In genomic region chr11:108662700-108663099, GRCh38 we compare ENCODE assay signal across 17 cellular contexts. TPM values are rescaled to one million over a fixed set of nuclear protein-coding genes. Genes with fewer than 3 reads are reported as not detected.
DNase-seq lines count a peak whose midpoint lies in the region; ATAC-seq, FAIRE-seq and TF ChIP-seq lines count a peak whose summit lies in the region.
"Had no signal": no experiment of that assay in that cellular context is flagged by ENCODE, and none has a peak within 500 bp of the region (broad histone marks: within the 10 kb centered on the region; RNA-seq: fewer than 3 reads in every experiment).

No MANE protein-coding gene starts in this region.

- H3K9me1 ChIP-seq in K562 (ENCODE audit: control insufficient read depth, insufficient read depth, low read length): no peaks in the 10 kb centered on the region

- no TSS peak for BruUV-seq in K562 (replicated peaks; lab: Mats Ljungman, UMichigan)

- H3K4me2 ChIP-seq in K562 (ENCODE audit: insufficient read depth, low read length): no peak overlapping the region

- H4K20me1 ChIP-seq in K562 (replicated peaks; ENCODE audit: control insufficient read depth, insufficient read depth, low read length): no peaks in the 10 kb centered on the region

- DNase-seq in K562 (ENCODE audit: extremely low read depth in 1 of 4, low spot score in 3 of 4): no peak
- no peak for DNase-seq in WERI-Rb-1
- no peak for DNase-seq in central memory CD4-positive, alpha-beta T cell
- DNase-seq in NCI-H226: no peak
- DNase-seq in stimulated activated naive CD4-positive, alpha-beta T cell treated with Interleukin-2 at 50 U/mL for 16 hours (lab: John Stamatoyannopoulos, UW): no peak
- DNase-seq: activated CD4-positive, alpha-beta T cell treated with anti-CD3 and anti-CD28 coated beads for 1 hour; activated CD8-positive, alpha-beta memory T cell treated with anti-CD3 and anti-CD28 coated beads, Interleukin-2, amount 10 ng/mL, durations not matched to agents 7 days and 5 days; naive thymus-derived CD4-positive, alpha-beta T cell; NCI-H69 had no signal

- FAIRE-seq in K562 (lab: Jason Lieb, UNC): no peak
- FAIRE-seq: endothelial cell of umbilical vein, islet of Langerhans had no signal

- intact Hi-C loops in K562 (cut with micrococcal nuclease): no loop called here

- TF ChIP-seq CTCF in K562 (IDR thresholded peaks at IDR 0.05 in 2 of 3, conservative IDR thresholded peaks at IDR 0.05 in 1 of 3; ENCODE audit: insufficient read depth in 2 of 3, low read depth in 1 of 3, low read length in 3 of 3) (no peak), WERI-Rb-1 (IDR thresholded peaks at IDR 0.05; ENCODE audit: low read depth, low read length) (no peak)

- POLR2A ChIA-PET in K562 (lab: Yijun Ruan, JAX): interaction anchor here (0.6 kb wide), 1 partner anchor 418 kb away, joined by 3 read pairs; no protein-coding TSS in a partner anchor

- no peak for TF ChIP-seq RAD21 in K562 (CRISPR knock-in tag; conservative IDR thresholded peaks at IDR 0.05 in 1 of 2, IDR thresholded peaks at IDR 0.05 in 1 of 2)

- H3K9ac ChIP-seq in K562 (ENCODE audit: insufficient read depth in 1 of 2, low read depth in 2 of 2, low read length in 2 of 2): no peak overlapping the region
- H3K9ac ChIP-seq: parathyroid adenoma had no signal

- ATAC-seq in GM18861 (IDR thresholded peaks at IDR 0.05; ENCODE audit: unreplicated experiment): peak; percentile 29
- peak; percentile 40 for ATAC-seq in GM21447 (IDR thresholded peaks at IDR 0.05; ENCODE audit: unreplicated experiment)
- ATAC-seq in HG03095 (IDR thresholded peaks at IDR 0.05; ENCODE audit: unreplicated experiment): peak; percentile 31
- no peak for ATAC-seq in K562
- ATAC-seq: activated CD8-positive, alpha-beta memory T cell treated with anti-CD3 and anti-CD28 coated beads, Interleukin-2, amount 10 ng/mL, durations not matched to agents 7 days and 5 days; naive thymus-derived CD4-positive, alpha-beta T cell had no signal

- WGBS in K562 (ENCODE audit: insufficient coverage, low coverage, missing lambda C conversion rate): 78% methylated on average over 4 of the region's 4 CpGs

- CTCF ChIA-PET in K562 (lab: Yijun Ruan, JAX; ENCODE audit: low intra/inter-chr PET ratio): no interaction called here

- peak overlapping the region; percentile 100 for H2AFZ ChIP-seq in K562 (ENCODE audit: low read depth, low read length)
- H2AFZ ChIP-seq: parathyroid adenoma had no signal

- H3K27ac ChIP-seq in K562 (ENCODE audit: extremely low read depth, low read depth, low read length) (no peak overlapping the region), WERI-Rb-1 (no peak overlapping the region)
- H3K27ac ChIP-seq: parathyroid adenoma, SJSA1 had no signal

- TF ChIP-seq POLR2A in K562 (conservative IDR thresholded peaks at IDR 0.05): no peak

- peaks cover 31% of the 10 kb centered on the region for H3K79me2 ChIP-seq in K562 (ENCODE audit: control insufficient read depth, insufficient read depth, low read length)

- H3K9me3 ChIP-seq in K562 (replicated peaks; ENCODE audit: control insufficient read depth, insufficient read depth, low read depth, low read length) (no peaks in the 10 kb centered on the region), WERI-Rb-1 (ENCODE audit: severe bottlenecking) (no peaks in the 10 kb centered on the region)
- H3K9me3 ChIP-seq: SJSA1 had no signal

- in situ Hi-C loops in K562 (cut with MboI): no loop called here

- TF ChIP-seq EP300 in K562 (IDR thresholded peaks at IDR 0.05; ENCODE audit: low read length): no peak

- H3K4me3 ChIP-seq in K562 (no peak overlapping the region), WERI-Rb-1 (ENCODE audit: low read depth, low read length) (no peak overlapping the region)
- H3K4me3 ChIP-seq: lung, SJSA1 had no signal

- H3K36me3 ChIP-seq in K562 (ENCODE audit: control insufficient read depth, insufficient read depth, low read length) (peaks cover 13% of the 10 kb centered on the region), WERI-Rb-1 (peaks cover 3% of the 10 kb centered on the region)
- H3K36me3 ChIP-seq: SJSA1 had no signal

- H3K27me3 ChIP-seq in K562 (ENCODE audit: control insufficient read depth in 2 of 2, insufficient read depth in 2 of 2, low read length in 2 of 2) (no peaks in the 10 kb centered on the region), WERI-Rb-1 (ENCODE audit: insufficient read depth, low read depth, severe bottlenecking) (no peaks in the 10 kb centered on the region)
- H3K27me3 ChIP-seq: SJSA1 had no signal

- H3K4me1 ChIP-seq in K562 (replicated peaks in 1 of 2; ENCODE audit: control insufficient read depth in 2 of 2, insufficient read depth in 2 of 2, low read length in 2 of 2): peaks cover 10 to 16% of the 10 kb centered on the region in 2 experiments; a peak in 4 of 5 replicates

TF ChIP-seq in K562, 482 proteins besides CTCF, POLR2A, EP300 and RAD21 (continues in another document):
- TF ChIP-seq IFI16 (CRISPR knock-in tag; IDR thresholded peaks at IDR 0.05): no peak
- TF ChIP-seq, protein P1, sequence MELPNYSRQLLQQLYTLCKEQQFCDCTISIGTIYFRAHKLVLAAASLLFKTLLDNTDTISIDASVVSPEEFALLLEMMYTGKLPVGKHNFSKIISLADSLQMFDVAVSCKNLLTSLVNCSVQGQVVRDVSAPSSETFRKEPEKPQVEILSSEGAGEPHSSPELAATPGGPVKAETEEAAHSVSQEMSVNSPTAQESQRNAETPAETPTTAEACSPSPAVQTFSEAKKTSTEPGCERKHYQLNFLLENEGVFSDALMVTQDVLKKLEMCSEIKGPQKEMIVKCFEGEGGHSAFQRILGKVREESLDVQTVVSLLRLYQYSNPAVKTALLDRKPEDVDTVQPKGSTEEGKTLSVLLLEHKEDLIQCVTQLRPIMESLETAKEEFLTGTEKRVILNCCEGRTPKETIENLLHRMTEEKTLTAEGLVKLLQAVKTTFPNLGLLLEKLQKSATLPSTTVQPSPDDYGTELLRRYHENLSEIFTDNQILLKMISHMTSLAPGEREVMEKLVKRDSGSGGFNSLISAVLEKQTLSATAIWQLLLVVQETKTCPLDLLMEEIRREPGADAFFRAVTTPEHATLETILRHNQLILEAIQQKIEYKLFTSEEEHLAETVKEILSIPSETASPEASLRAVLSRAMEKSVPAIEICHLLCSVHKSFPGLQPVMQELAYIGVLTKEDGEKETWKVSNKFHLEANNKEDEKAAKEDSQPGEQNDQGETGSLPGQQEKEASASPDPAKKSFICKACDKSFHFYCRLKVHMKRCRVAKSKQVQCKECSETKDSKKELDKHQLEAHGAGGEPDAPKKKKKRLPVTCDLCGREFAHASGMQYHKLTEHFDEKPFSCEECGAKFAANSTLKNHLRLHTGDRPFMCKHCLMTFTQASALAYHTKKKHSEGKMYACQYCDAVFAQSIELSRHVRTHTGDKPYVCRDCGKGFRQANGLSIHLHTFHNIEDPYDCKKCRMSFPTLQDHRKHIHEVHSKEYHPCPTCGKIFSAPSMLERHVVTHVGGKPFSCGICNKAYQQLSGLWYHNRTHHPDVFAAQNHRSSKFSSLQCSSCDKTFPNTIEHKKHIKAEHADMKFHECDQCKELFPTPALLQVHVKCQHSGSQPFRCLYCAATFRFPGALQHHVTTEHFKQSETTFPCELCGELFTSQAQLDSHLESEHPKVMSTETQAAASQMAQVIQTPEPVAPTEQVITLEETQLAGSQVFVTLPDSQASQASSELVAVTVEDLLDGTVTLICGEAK (IDR thresholded peaks at IDR 0.05): no peak
- TF ChIP-seq, protein P1 (CRISPR knock-in tag; IDR thresholded peaks at IDR 0.05): no peak
- no peak for TF ChIP-seq KAT8 (IDR thresholded peaks at IDR 0.05; ENCODE audit: low read depth)

RNA-seq across cellular contexts. Expression of gene DDX10, which starts 2.2 kb away (rescaled TPM):
- 29.3 and 73.7 TPM in 2 replicates for total RNA-seq in K562 (2011; cell fraction: chromatin; rRNA removed; ENCODE audit: low replicate concordance)
- 23.7 and 24.2 TPM in 2 replicates for total RNA-seq in K562 (2011; cell fraction: nucleolus; rRNA removed)
- 33.8 and 41.2 TPM in 2 replicates for total RNA-seq in K562 (2011; cell fraction: nucleoplasm; rRNA removed)
- 48.3 and 50.0 TPM in 2 replicates for total RNA-seq in K562 (2014; rRNA removed)
- total RNA-seq in K562 (2014; rRNA removed; fragmentation: Illumina TruSeq; extraction: Trizol): 77.2 and 83.6 TPM in 2 replicates
- 69.1 and 72.5 TPM in 2 replicates for total RNA-seq in K562 (2015; rRNA removed; fragmentation: Illumina TruSeq; extraction: Trizol)
- total RNA-seq in K562 (2021): 64.6 and 66.6 TPM in 2 replicates
- polyA plus RNA-seq in K562 (2011; rRNA removed): 41.7 and 50.7 TPM in 2 replicates
- 30.1 and 51.2 TPM in 2 replicates for polyA plus RNA-seq in K562 (2011; cell fraction: cytosol; rRNA removed)
- 29.6 and 31.2 TPM in 2 replicates for polyA plus RNA-seq in K562 (2011; cell fraction: nucleus; rRNA removed)
- 17.6 and 41.4 TPM in 2 replicates for polyA plus RNA-seq in K562 (2012)
- 61.0 and 94.6 TPM in 2 replicates for polyA plus RNA-seq in K562 (2014; fragmentation: Illumina TruSeq; extraction: Trizol)
- 10 to 100 TPM; 33.9 to 40.8 TPM for polyA plus RNA-seq in K562 (2014; fragmentation: Nextera tagmentation; extraction: Ambion mirVana)
- polyA plus RNA-seq in K562 (2014; rRNA removed): 42.1 and 45.9 TPM in 2 replicates
- 105 and 107 TPM in 2 replicates for polyA minus RNA-seq in K562 (2011; rRNA and poly(A)+ RNA removed)
- polyA minus RNA-seq in K562 (2011; cell fraction: cytosol; rRNA and poly(A)+ RNA removed): 33.5 and 34.0 TPM in 2 replicates
- polyA minus RNA-seq in K562 (2011; cell fraction: nucleus; rRNA and poly(A)+ RNA removed): 47.0 and 54.5 TPM in 2 replicates
